Comparison of ENCODE assay signal across 8 cellular contexts in the genomic region with DNA sequence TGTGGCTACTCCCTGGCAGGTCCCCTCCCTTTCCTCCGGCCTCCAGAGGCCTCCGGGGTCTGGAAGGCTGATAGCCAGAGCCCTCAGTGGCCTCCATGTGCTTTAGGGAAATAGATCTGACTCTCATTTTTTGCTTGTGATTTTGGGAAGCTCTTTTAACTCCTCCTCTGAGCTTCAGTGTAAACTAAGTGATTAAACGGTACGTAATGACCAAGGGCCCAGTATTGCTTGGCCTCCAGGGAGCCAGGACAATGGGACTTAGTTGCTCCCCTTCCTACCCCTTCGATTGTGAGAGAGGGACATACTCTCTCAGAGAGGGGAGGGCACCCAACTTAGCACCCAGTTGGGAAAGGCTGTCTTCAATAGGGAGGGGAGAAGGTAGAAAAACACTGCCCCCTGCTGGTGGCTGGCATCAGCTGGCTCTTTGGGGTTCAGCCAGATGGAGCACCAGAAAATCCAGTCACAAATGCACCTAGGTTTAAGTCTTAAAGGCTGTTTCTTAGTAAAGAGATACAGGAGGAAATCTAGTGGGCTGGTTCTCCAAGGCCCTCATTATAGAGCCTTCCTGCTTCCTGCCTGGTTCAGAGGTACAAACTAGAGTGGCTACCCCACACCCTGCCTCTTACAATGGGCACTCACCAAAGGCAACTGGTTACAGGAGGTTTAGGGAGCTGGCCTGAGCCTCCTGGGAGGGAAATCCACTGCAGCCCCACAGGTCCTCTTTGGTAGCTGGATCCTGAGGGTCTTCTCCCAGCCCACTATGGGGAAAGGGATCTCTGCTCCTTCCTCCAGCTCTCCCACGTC. TPM values are rescaled to one million over a fixed set of nuclear protein-coding genes. Genes with fewer than 3 reads are reported as not detected.
DNase-seq lines count a peak whose midpoint lies in the region; ATAC-seq and TF ChIP-seq lines count a peak whose summit lies in the region.

No MANE protein-coding gene starts in this region.

- TF ChIP-seq CTCF in GM06990 (IDR thresholded peaks at IDR 0.05; ENCODE audit: insufficient read depth, low read length, poor library complexity, severe bottlenecking) (peak; percentile 92), right atrium auricular region (IDR thresholded peaks at IDR 0.05) (peak; percentile 81 to 93)

- H3K9me3 ChIP-seq in right atrium auricular region = no peaks in the 10 kb centered on the region

- H3K4me1 ChIP-seq in right atrium auricular region = peaks cover 0 to 26% of the 10 kb centered on the region in 2 donors

- H3K4me3 ChIP-seq in GM06990 (replicated peaks; ENCODE audit: low read depth, low read length) (no peak overlapping the region), right atrium auricular region (no peak overlapping the region), skin epidermis (peak overlapping the region in 1 of 7 experiments; percentile 3)

- H3K27ac ChIP-seq in right atrium auricular region = no peak overlapping the region
- peak overlapping the region in 20 of 21 experiments; percentile 20 to 84 (median 66) for H3K27ac ChIP-seq in skin epidermis

- no peaks in the 10 kb centered on the region for H3K27me3 ChIP-seq in GM06990 (replicated peaks; ENCODE audit: control insufficient read depth, insufficient read depth, low read length)
- no peaks in the 10 kb centered on the region for H3K27me3 ChIP-seq in right atrium auricular region

- no peak for ATAC-seq in HG02884 (IDR thresholded peaks at IDR 0.05; ENCODE audit: unreplicated experiment)

- H3K36me3 ChIP-seq in GM06990 (ENCODE audit: control insufficient read depth, insufficient read depth, low read length) = peaks cover 29% of the 10 kb centered on the region
- H3K36me3 ChIP-seq in right atrium auricular region = peaks cover 25% of the 10 kb centered on the region

- no peak for DNase-seq in GM06990 (ENCODE audit: extremely low read depth, insufficient read length)
- peak; percentile 38 for DNase-seq in NCI-H1048 (lab: John Stamatoyannopoulos, UW)
- DNase-seq in T-helper 9 cell = peak; percentile 88
- DNase-seq in anterior cingulate cortex (lab: John Stamatoyannopoulos, UW) = peak in 55 of 58 donors; percentile 15 to 89 (median 52)
- peak; percentile 87 for DNase-seq in right atrium auricular region (ENCODE audit: low spot score)
- DNase-seq in kidney glomerular epithelial cell (lab: John Stamatoyannopoulos, UW) = no peak

RNA-seq across cellular contexts. Expression of gene EIF2D, which starts 28.6 kb away (rescaled TPM):
- 10 to 100 TPM; 21.7 to 30.4 TPM for total RNA-seq in right atrium auricular region

RNA-seq across cellular contexts. Expression of gene DYRK3, which starts 51.7 kb away (rescaled TPM):
- 10 to 100 TPM; 16.5 to 20.6 TPM for total RNA-seq in right atrium auricular region

Comparison
In these comparisons a context has a peak if more than half of its experiments do, and no peak if none do; other contexts are left out.
1. DNase-seq: peak in NCI-H1048 (single experiment), T-helper 9 cell (single experiment), anterior cingulate cortex (55 of 58) and right atrium auricular region (single experiment); none in GM06990 (single experiment) and kidney glomerular epithelial cell (single experiment).
2. H3K27ac ChIP-seq: peak in skin epidermis (20 of 21); none in right atrium auricular region (0 of 2).